17 cellular contexts compared by ENCODE assay signal in genomic region chr10:103629581-103629980, GRCh38.
DNase-seq lines count a peak whose midpoint lies in the region; ATAC-seq and TF ChIP-seq lines count a peak whose summit lies in the region.
"Had no signal": no experiment of that assay in that cellular context is flagged by ENCODE, and none has a peak within 500 bp of the region (broad histone marks: within the 10 kb centered on the region; RNA-seq: fewer than 3 reads in every experiment).

No MANE protein-coding gene starts in this region.

- no peak for TF ChIP-seq POLR2A in vagina (IDR thresholded peaks at IDR 0.05)

- H3K9me3 ChIP-seq in neuronal stem cell (replicated peaks in 1 of 2; ENCODE audit: control insufficient read depth in 2 of 2, insufficient read depth in 1 of 2, low read depth in 1 of 2, low read length in 2 of 2): no peaks in the 10 kb centered on the region
- no peaks in the 10 kb centered on the region for H3K9me3 ChIP-seq in vagina
- H3K9me3 ChIP-seq: BLaER1 treated with 17β-estradiol and CSF1 and Interleukin-3, amounts not matched to agents 10 nM and 100 nM; HAP-1 had no signal

- peaks cover 2% of the 10 kb centered on the region for H3K4me1 Mint-ChIP-seq in HFFc6 (ENCODE audit: low read depth)
- peaks cover 10% of the 10 kb centered on the region for H3K4me1 Mint-ChIP-seq in activated CD4-positive, alpha-beta T cell treated with anti-CD3 and anti-CD28 coated beads, Interleukin-2, amount 10 ng/mL, durations not matched to agents 7 days and 5 days

- CTCF ChIA-PET in activated CD4-positive, alpha-beta T cell treated with anti-CD3 and anti-CD28 coated beads, Interleukin-2, amount 10 ng/mL, durations not matched to agents 7 days and 5 days (lab: Charles Lee): interaction anchor here (0.6 kb wide), 1 partner anchor 217 kb away, joined by 9 read pairs; no protein-coding TSS in a partner anchor

- H2AK5ac ChIP-seq in neuronal stem cell (ENCODE audit: low read depth, low read length): no peak overlapping the region

- intact Hi-C loops in vagina (cut with DNase I): no loop called here

- peaks cover 19% of the 10 kb centered on the region for H3K36me3 Mint-ChIP-seq in HFFc6 (ENCODE audit: low read depth)
- H3K36me3 Mint-ChIP-seq in activated CD4-positive, alpha-beta T cell treated with anti-CD3 and anti-CD28 coated beads, Interleukin-2, amount 10 ng/mL, durations not matched to agents 7 days and 5 days (ENCODE audit: low read depth): no peaks in the 10 kb centered on the region

- H3K4me1 ChIP-seq in neuronal stem cell (ENCODE audit: control insufficient read depth in 2 of 2, insufficient read depth in 1 of 2, low read depth in 1 of 2, low read length in 2 of 2): peaks cover 0 to 5% of the 10 kb centered on the region in 2 donors
- H3K4me1 ChIP-seq in vagina: peaks cover 13% of the 10 kb centered on the region
- H3K4me1 ChIP-seq: HAP-1 had no signal

- peaks cover 5% of the 10 kb centered on the region for H3K27me3 Mint-ChIP-seq in HFFc6 (ENCODE audit: insufficient read depth)
- H3K27me3 Mint-ChIP-seq in activated CD4-positive, alpha-beta T cell treated with anti-CD3 and anti-CD28 coated beads, Interleukin-2, amount 10 ng/mL, durations not matched to agents 7 days and 5 days: no peaks in the 10 kb centered on the region

- TF ChIP-seq CTCF in HFFc6 (IDR thresholded peaks at IDR 0.05): no peak
- TF ChIP-seq CTCF in vagina (IDR thresholded peaks at IDR 0.05): no peak

- H3K79me1 ChIP-seq in neuronal stem cell (ENCODE audit: low read depth, low read length): no peaks in the 10 kb centered on the region

- H4K8ac ChIP-seq in neuronal stem cell (ENCODE audit: low read depth, low read length): no peak overlapping the region

- H3K4me3 Mint-ChIP-seq in HFFc6: no peak overlapping the region
- H3K4me3 Mint-ChIP-seq in activated CD4-positive, alpha-beta T cell treated with anti-CD3 and anti-CD28 coated beads, Interleukin-2, amount 10 ng/mL, durations not matched to agents 7 days and 5 days: no peak overlapping the region
- H3K4me3 Mint-ChIP-seq: CD8-positive, alpha-beta T cell had no signal

- H3K36me3 ChIP-seq in neuronal stem cell (replicated peaks in 1 of 2; ENCODE audit: control insufficient read depth in 2 of 2, insufficient read depth in 2 of 2, low read length in 2 of 2) (peaks cover 10 to 12% of the 10 kb centered on the region in 2 donors), vagina (peaks cover 0 to 31% of the 10 kb centered on the region in 2 donors)
- H3K36me3 ChIP-seq: HAP-1 had no signal

- H3K27ac ChIP-seq in neuronal stem cell (replicated peaks; ENCODE audit: low read length) (no peak overlapping the region), vagina (peak overlapping the region; percentile 16)
- H3K27ac ChIP-seq: BLaER1 treated with 17β-estradiol and CSF1 and Interleukin-3, amounts not matched to agents 10 nM and 100 nM had no signal

- H2BK15ac ChIP-seq in neuronal stem cell (ENCODE audit: low read length): no peak overlapping the region

- H2BK12ac ChIP-seq in neuronal stem cell (ENCODE audit: low read length): no peak overlapping the region

- H3K4ac ChIP-seq in neuronal stem cell (ENCODE audit: low read length): no peak overlapping the region

- no CpG with 5 or more reads among the region's 3 CpGs for WGBS in neuronal stem cell (ENCODE audit: extremely low coverage in 2 of 2, insufficient read length in 2 of 2, insufficient replicate concordance in 1 of 2), 2 donors

- H3K18ac ChIP-seq in neuronal stem cell (ENCODE audit: low read length): peak overlapping the region; percentile 74

- H3K9ac ChIP-seq in neuronal stem cell (ENCODE audit: low read depth, low read length, poor library complexity): no peak overlapping the region

- H3K27ac Mint-ChIP-seq in HFFc6: 0 out of 2 replicates have a peak overlapping the region, but pooled peaks have one; percentile 18
- H3K27ac Mint-ChIP-seq in activated CD4-positive, alpha-beta T cell treated with anti-CD3 and anti-CD28 coated beads, Interleukin-2, amount 10 ng/mL, durations not matched to agents 7 days and 5 days: no peak overlapping the region
- H3K27ac Mint-ChIP-seq: CD8-positive, alpha-beta T cell had no signal

- no peak overlapping the region for H3K4me3 ChIP-seq in neuronal stem cell (ENCODE audit: low read length in 2 of 2)
- H3K4me3 ChIP-seq in vagina: no peak overlapping the region
- H3K4me3 ChIP-seq: BLaER1 treated with 17β-estradiol and CSF1 and Interleukin-3, amounts not matched to agents 10 nM and 100 nM; HAP-1 had no signal

- no peak overlapping the region for H2BK120ac ChIP-seq in neuronal stem cell (ENCODE audit: low read depth, low read length)

- no peaks in the 10 kb centered on the region for H3K9me3 Mint-ChIP-seq in HFFc6
- no peaks in the 10 kb centered on the region for H3K9me3 Mint-ChIP-seq in activated CD4-positive, alpha-beta T cell treated with anti-CD3 and anti-CD28 coated beads, Interleukin-2, amount 10 ng/mL, durations not matched to agents 7 days and 5 days
- H3K9me3 Mint-ChIP-seq: CD8-positive, alpha-beta T cell had no signal

- ATAC-seq in HG02571 (IDR thresholded peaks at IDR 0.05; ENCODE audit: unreplicated experiment): no peak
- ATAC-seq: CD8-positive, alpha-beta T cell; HepG2 had no signal

- no peak overlapping the region for H4K91ac ChIP-seq in neuronal stem cell (ENCODE audit: low read depth, low read length, poor library complexity)

- H3K23ac ChIP-seq in neuronal stem cell (ENCODE audit: low read depth, low read length, poor library complexity): no peak overlapping the region

- no peak overlapping the region for H2BK5ac ChIP-seq in neuronal stem cell (ENCODE audit: low read length)

- peak; percentile 62 for DNase-seq in ELF-1 (ENCODE audit: low read depth, low spot score)
- no peak for DNase-seq in HFFc6
- no peak for DNase-seq in neuronal stem cell (ENCODE audit: low spot score)
- DNase-seq in vagina (ENCODE audit: extremely low spot score in 2 of 2): no peak
- DNase-seq in MV-4-11 (lab: John Stamatoyannopoulos, UW): no peak
- DNase-seq in activated CD4-positive, alpha-beta T cell treated with anti-CD3 and anti-CD28 coated beads, Interleukin-2, amount 10 ng/mL, durations not matched to agents 7 days and 5 days: no peak
- DNase-seq: ACHN; CD8-positive, alpha-beta T cell; DMS 273 treated with DMSO at 0.1 percent for 48 hours; DMS53; DND-41; EL; KG1 had no signal

- POLR2A ChIA-PET in activated CD4-positive, alpha-beta T cell treated with anti-CD3 and anti-CD28 coated beads, Interleukin-2, amount 10 ng/mL, durations not matched to agents 7 days and 5 days (lab: Charles Lee): no interaction called here

- no peaks in the 10 kb centered on the region for H3K27me3 ChIP-seq in neuronal stem cell (ENCODE audit: control insufficient read depth in 3 of 3, insufficient read depth in 3 of 3, low read depth in 1 of 3, low read length in 3 of 3)
- no peaks in the 10 kb centered on the region for H3K27me3 ChIP-seq in vagina
- H3K27me3 ChIP-seq: BLaER1 treated with 17β-estradiol and CSF1 and Interleukin-3, amounts not matched to agents 10 nM and 100 nM had no signal

- no peak overlapping the region for H3K4me2 ChIP-seq in neuronal stem cell (ENCODE audit: insufficient read depth, low read length, poor library complexity, severe bottlenecking)

- H3K14ac ChIP-seq in neuronal stem cell (ENCODE audit: low read length): no peak overlapping the region

- H2AFZ ChIP-seq in neuronal stem cell (ENCODE audit: low read length): no peak overlapping the region
